Comparison of ENCODE assay signal across 8 cellular contexts in the genomic region with DNA sequence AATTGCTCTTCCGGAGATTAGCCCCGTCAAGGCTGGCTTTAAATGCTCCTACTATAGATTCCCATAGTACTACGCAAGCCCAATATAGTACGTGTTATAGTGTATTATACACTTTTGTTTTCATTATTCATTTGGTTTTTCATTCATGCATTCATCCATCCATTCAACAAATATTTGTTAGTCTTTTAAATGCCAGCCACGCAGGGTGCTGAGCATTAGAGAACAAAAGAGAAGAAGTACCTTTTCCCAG. TPM values are rescaled to one million over a fixed set of nuclear protein-coding genes. Genes with fewer than 3 reads are reported as not detected.
DNase-seq lines count a peak whose midpoint lies in the region; ATAC-seq and TF ChIP-seq lines count a peak whose summit lies in the region.

No MANE protein-coding gene starts in this region.

- peaks cover 2% of the 10 kb centered on the region for H3K27me3 Mint-ChIP-seq in CD8-positive, alpha-beta T cell (ENCODE audit: low read depth)

- peak overlapping the region; percentile 94 for H3K27ac ChIP-seq in CD8-positive, alpha-beta T cell (ENCODE audit: low read depth, low read length)
- H3K27ac ChIP-seq in esophagus muscularis mucosa (replicated peaks in 1 of 4): peak overlapping the region; percentile 84 to 89 (median 87)
- peak overlapping the region; percentile 68 to 89 for H3K27ac ChIP-seq in prostate gland

- no peaks in the 10 kb centered on the region for H3K9me3 ChIP-seq in CD8-positive, alpha-beta T cell (ENCODE audit: low read length)
- no peaks in the 10 kb centered on the region for H3K9me3 ChIP-seq in NT2/D1 (ENCODE audit: insufficient read depth, low read length)
- H3K9me3 ChIP-seq in esophagus muscularis mucosa: no peaks in the 10 kb centered on the region
- no peaks in the 10 kb centered on the region for H3K9me3 ChIP-seq in prostate gland

- CTCF ChIA-PET in CD8-positive, alpha-beta T cell (lab: Charles Lee): interaction anchor here (0.5 kb wide), 1 partner anchor 18 kb away, joined by 3 read pairs; no protein-coding TSS in a partner anchor

- peaks cover 12% of the 10 kb centered on the region for H3K4me1 Mint-ChIP-seq in CD8-positive, alpha-beta T cell (ENCODE audit: low read depth)

- TF ChIP-seq POLR2A in esophagus muscularis mucosa (IDR thresholded peaks at IDR 0.05; ENCODE audit: low read depth) (no peak), prostate gland (IDR thresholded peaks at IDR 0.05) (no peak)

- H3K9ac ChIP-seq in NT2/D1 (ENCODE audit: insufficient read length, low read depth): peak overlapping the region; percentile 93

- WGBS in esophagus muscularis mucosa: 7% methylated on average over 5 of the region's 5 CpGs
- 5% methylated on average over 5 of the region's 5 CpGs for WGBS in prostate gland

- H3K4me3 Mint-ChIP-seq in CD8-positive, alpha-beta T cell: no peak overlapping the region

- peaks cover 1% of the 10 kb centered on the region for H3K36me3 ChIP-seq in CD8-positive, alpha-beta T cell (ENCODE audit: insufficient read depth, low read length)
- peaks cover 27% of the 10 kb centered on the region for H3K36me3 ChIP-seq in NT2/D1 (ENCODE audit: insufficient read depth, insufficient read length, low read length)
- no peaks in the 10 kb centered on the region for H3K36me3 ChIP-seq in esophagus muscularis mucosa
- H3K36me3 ChIP-seq in prostate gland: no peaks in the 10 kb centered on the region

- H3K9me3 Mint-ChIP-seq in CD8-positive, alpha-beta T cell: no peaks in the 10 kb centered on the region

- POLR2A ChIA-PET in CD8-positive, alpha-beta T cell (lab: Charles Lee): no interaction called here

- peak overlapping the region; percentile 94 for H3K4me3 ChIP-seq in CD8-positive, alpha-beta T cell (ENCODE audit: low read depth, low read length)
- H3K4me3 ChIP-seq in NT2/D1 (ENCODE audit: insufficient read length, low read depth) (peak overlapping the region; percentile 92), esophagus muscularis mucosa (peak overlapping the region; percentile 74 to 93 (median 81)), prostate gland (peak overlapping the region; percentile 74 to 90)

- no peak for TF ChIP-seq CTCF in CD8-positive, alpha-beta T cell (IDR thresholded peaks at IDR 0.05)
- TF ChIP-seq CTCF in esophagus muscularis mucosa (IDR thresholded peaks at IDR 0.05) (no peak), prostate gland (IDR thresholded peaks at IDR 0.05) (no peak)

- no peak for DNase-seq in CD8-positive, alpha-beta T cell
- DNase-seq in NT2/D1 (ENCODE audit: low read depth, low spot score) (no peak), esophagus muscularis mucosa (ENCODE audit: extremely low spot score) (no peak), prostate gland (ENCODE audit: low spot score) (no peak), RKO (ENCODE audit: low spot score) (no peak)
- no peak for DNase-seq in activated naive CD4-positive, alpha-beta T cell treated with anti-CD3 and anti-CD28 coated beads, Interleukin-2, amount 50 U/mL, for 16 hours

- intact Hi-C loops in CD8-positive, alpha-beta T cell (cut with DNase I, micrococcal nuclease): loop anchor here (1.0 to 10.0 kb wide), 8 partner anchors 178 to 1988 kb away; partner anchors contain the start of genes EPRS1 (in 2 of the 2), IARS2 (in 2 of the 2), LYPLAL1 (in 2 of the 2) and RRP15 (in 2 of the 2)
- intact Hi-C loops in esophagus muscularis mucosa (cut with DNase I): loop anchor here (10.0 kb wide), 1 partner anchor 472 kb away; the partner anchor contains the start of gene MTARC2
- intact Hi-C loops in prostate gland (cut with DNase I): loop anchor here (5.0 to 10.0 kb wide), 2 partner anchors 255 to 502 kb away; partner anchors contain the start of gene MARK1

- H3K27ac Mint-ChIP-seq in CD8-positive, alpha-beta T cell: no peak overlapping the region

- TF ChIP-seq EP300 in esophagus muscularis mucosa (IDR thresholded peaks at IDR 0.05): no peak

- peaks cover 13% of the 10 kb centered on the region for H3K36me3 Mint-ChIP-seq in CD8-positive, alpha-beta T cell

- H3K4me1 ChIP-seq in CD8-positive, alpha-beta T cell (ENCODE audit: insufficient read depth, low read length): peaks cover 29% of the 10 kb centered on the region
- no peaks in the 10 kb centered on the region for H3K4me1 ChIP-seq in NT2/D1 (ENCODE audit: insufficient read depth, insufficient read length)
- H3K4me1 ChIP-seq in esophagus muscularis mucosa: peaks cover 26 to 37% (median 32%) of the 10 kb centered on the region in 4 donors
- H3K4me1 ChIP-seq in prostate gland (replicated peaks): peaks cover 6% of the 10 kb centered on the region

- no peak for ATAC-seq in CD8-positive, alpha-beta T cell
- ATAC-seq in HG03469 (IDR thresholded peaks at IDR 0.05; ENCODE audit: unreplicated experiment) (no peak), GM21825 (IDR thresholded peaks at IDR 0.05; ENCODE audit: unreplicated experiment) (no peak)

- no peaks in the 10 kb centered on the region for H3K27me3 ChIP-seq in CD8-positive, alpha-beta T cell (ENCODE audit: insufficient read depth, low read length)
- H3K27me3 ChIP-seq in NT2/D1 (ENCODE audit: insufficient read depth, insufficient read length) (no peaks in the 10 kb centered on the region), esophagus muscularis mucosa (no peaks in the 10 kb centered on the region), prostate gland (replicated peaks; ENCODE audit: insufficient read depth) (no peaks in the 10 kb centered on the region)

RNA-seq across cellular contexts. Expression of gene RAB3GAP2, which starts 0.5 kb away (rescaled TPM):
- total RNA-seq in CD8-positive, alpha-beta T cell: 10 to 100 TPM; 34.3 to 34.6 TPM
- total RNA-seq in esophagus muscularis mucosa: 10 to 100 TPM; 19.8 to 23.0 (median 21.2) TPM
- 10 to 100 TPM; 17.6 to 20.7 TPM for total RNA-seq in prostate gland
